1 cellular context compared by ENCODE assay signal in the genomic region with DNA sequence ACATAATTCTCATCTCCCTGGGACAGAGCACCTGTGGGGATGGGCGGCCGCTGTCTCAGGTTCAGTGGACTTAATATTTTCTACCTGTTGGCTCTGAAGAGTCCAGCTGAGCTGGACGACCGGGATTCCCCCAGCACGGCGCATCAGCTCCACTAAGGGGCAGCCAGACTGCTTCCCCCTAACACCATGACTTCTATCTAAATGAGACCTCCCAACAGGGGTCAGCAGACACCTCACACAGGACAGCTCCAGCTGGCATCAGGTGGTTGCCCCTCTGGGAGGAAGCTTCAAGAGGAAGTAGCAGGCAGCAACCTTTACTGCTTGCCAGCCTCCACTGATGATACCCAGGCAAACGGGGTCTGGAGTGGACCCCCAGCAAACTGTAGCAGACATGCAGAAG.
TF ChIP-seq lines count a peak whose summit lies in the region.

No MANE protein-coding gene starts in this region.

TF ChIP-seq in HepG2, 621 proteins besides CTCF, POLR2A, EP300 and RAD21:
- no peak for TF ChIP-seq GZF1 (CRISPR knock-in tag; IDR thresholded peaks at IDR 0.05)
- TF ChIP-seq ZNF7 (CRISPR knock-in tag; IDR thresholded peaks at IDR 0.05) = no peak
- no peak for TF ChIP-seq MXD1 (CRISPR knock-in tag; IDR thresholded peaks at IDR 0.05)
- no peak for TF ChIP-seq SNRNP70 (IDR thresholded peaks at IDR 0.05; ENCODE audit: low read depth, low read length)
- TF ChIP-seq KDM3A (CRISPR knock-in tag; IDR thresholded peaks at IDR 0.05; ENCODE audit: low read depth) = no peak
- no peak for TF ChIP-seq ZNF879 (CRISPR knock-in tag; IDR thresholded peaks at IDR 0.05)
- TF ChIP-seq SMAD9 (CRISPR knock-in tag; IDR thresholded peaks at IDR 0.05) = no peak
- TF ChIP-seq, protein P1, sequence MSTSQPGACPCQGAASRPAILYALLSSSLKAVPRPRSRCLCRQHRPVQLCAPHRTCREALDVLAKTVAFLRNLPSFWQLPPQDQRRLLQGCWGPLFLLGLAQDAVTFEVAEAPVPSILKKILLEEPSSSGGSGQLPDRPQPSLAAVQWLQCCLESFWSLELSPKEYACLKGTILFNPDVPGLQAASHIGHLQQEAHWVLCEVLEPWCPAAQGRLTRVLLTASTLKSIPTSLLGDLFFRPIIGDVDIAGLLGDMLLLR (CRISPR knock-in tag; IDR thresholded peaks at IDR 0.05) = no peak
TF ChIP-seq in HepG2: peak in this region for 0.
